Comparison of ENCODE assay signal across 18 cellular contexts in the genomic region with DNA sequence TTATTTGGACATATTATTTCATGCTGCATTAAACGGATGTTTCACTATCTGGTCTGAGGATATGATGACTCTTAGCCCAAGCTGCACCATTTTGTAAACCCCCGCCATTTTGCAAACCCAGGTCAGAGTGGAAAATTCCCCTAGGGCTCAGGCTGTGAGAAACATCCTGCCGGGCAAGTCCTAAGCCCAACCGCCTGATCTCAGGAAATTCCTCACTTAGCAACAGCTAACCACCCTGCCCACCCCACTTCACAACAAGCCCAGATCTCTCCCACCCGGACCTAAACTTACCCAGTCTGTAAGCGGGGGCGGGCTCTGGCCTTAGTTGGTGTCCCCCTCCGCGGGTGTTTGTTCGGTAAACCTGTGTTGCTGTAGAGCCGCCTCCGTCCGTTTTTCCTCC.
"Had no signal": no experiment of that assay in that cellular context is flagged by ENCODE, and none has a peak within 500 bp of the region (broad histone marks: within the 10 kb centered on the region; RNA-seq: fewer than 3 reads in every experiment).

No MANE protein-coding gene starts in this region.

- H3K36me3 Mint-ChIP-seq: activated naive CD8-positive, alpha-beta T cell treated with anti-CD3 and anti-CD28 coated beads, Interleukin-2, amount 10 ng/mL, durations not matched to agents 7 days and 5 days had no signal

- H3K27ac Mint-ChIP-seq: activated CD4-positive, alpha-beta T cell treated with anti-CD3 and anti-CD28 coated beads, Interleukin-2, amount 10 ng/mL, durations not matched to agents 7 days and 5 days; activated naive CD8-positive, alpha-beta T cell treated with anti-CD3 and anti-CD28 coated beads, Interleukin-2, amount 10 ng/mL, durations not matched to agents 7 days and 5 days; nephron; T-helper 2 cell treated with Interferon-gamma antibody and Interleukin-4, amounts not matched to agents 5 μg/mL and 100 μg/mL, for 36 hours had no signal

- H3K27ac ChIP-seq: brain microvascular endothelial cell, gastroesophageal sphincter, heart right ventricle, psoas muscle, right lobe of liver, transverse colon had no signal

- H3K27me3 ChIP-seq: brain microvascular endothelial cell, gastroesophageal sphincter, heart right ventricle, right lobe of liver, transverse colon had no signal

- H3K27me3 Mint-ChIP-seq: activated CD4-positive, alpha-beta T cell treated with anti-CD3 and anti-CD28 coated beads, Interleukin-2, amount 10 ng/mL, durations not matched to agents 7 days and 5 days; activated naive CD8-positive, alpha-beta T cell treated with anti-CD3 and anti-CD28 coated beads, Interleukin-2, amount 10 ng/mL, durations not matched to agents 7 days and 5 days; central memory CD8-positive, alpha-beta T cell had no signal

- DNase-seq: activated CD4-positive, alpha-beta T cell treated with anti-CD3 and anti-CD28 coated beads, Interleukin-2, amount 10 ng/mL, durations not matched to agents 7 days and 5 days; activated CD8-positive, alpha-beta memory T cell treated with anti-CD3 and anti-CD28 coated beads for 24 hours; activated naive CD8-positive, alpha-beta T cell treated with anti-CD3 and anti-CD28 coated beads, Interleukin-2, amount 10 ng/mL, durations not matched to agents 7 days and 5 days; brain microvascular endothelial cell; erythroblast; heart right ventricle; psoas muscle; right lobe of liver; stimulated activated CD4-positive, alpha-beta T cell treated with anti-CD3 and anti-CD28 coated beads, Interleukin-4, amount 100 ng/mL, for 4 hours; stimulated activated CD8-positive, alpha-beta memory T cell treated with anti-CD3 and anti-CD28 coated beads, Interleukin-4, amount 100 ng/mL, for 48 hours; stimulated activated naive CD4-positive, alpha-beta T cell treated with Interleukin-2 at 50 U/mL for 16 hours; substantia nigra; transverse colon had no signal

- H3K4me3 ChIP-seq: gastroesophageal sphincter, heart right ventricle, psoas muscle, right lobe of liver, smooth muscle cell, transverse colon had no signal

- H3K4me1 ChIP-seq: gastroesophageal sphincter, heart right ventricle, psoas muscle, right lobe of liver, transverse colon had no signal

- H3K36me3 ChIP-seq: brain microvascular endothelial cell, gastroesophageal sphincter, heart right ventricle, right lobe of liver, transverse colon had no signal

- H3K4me2 ChIP-seq: smooth muscle cell had no signal

- H3K9me3 ChIP-seq: psoas muscle, right lobe of liver, transverse colon had no signal

- H3K4me1 Mint-ChIP-seq: activated CD4-positive, alpha-beta T cell treated with anti-CD3 and anti-CD28 coated beads, Interleukin-2, amount 10 ng/mL, durations not matched to agents 7 days and 5 days; activated naive CD8-positive, alpha-beta T cell treated with anti-CD3 and anti-CD28 coated beads, Interleukin-2, amount 10 ng/mL, durations not matched to agents 7 days and 5 days; central memory CD8-positive, alpha-beta T cell; nephron had no signal

- H3K9me3 Mint-ChIP-seq: nephron had no signal

- H3K4me3 Mint-ChIP-seq: activated CD4-positive, alpha-beta T cell treated with anti-CD3 and anti-CD28 coated beads, Interleukin-2, amount 10 ng/mL, durations not matched to agents 7 days and 5 days; activated naive CD8-positive, alpha-beta T cell treated with anti-CD3 and anti-CD28 coated beads, Interleukin-2, amount 10 ng/mL, durations not matched to agents 7 days and 5 days; central memory CD8-positive, alpha-beta T cell; nephron; T-helper 2 cell treated with Interferon-gamma antibody and Interleukin-4, amounts not matched to agents 5 μg/mL and 100 μg/mL, for 36 hours had no signal
